In the genomic region with DNA sequence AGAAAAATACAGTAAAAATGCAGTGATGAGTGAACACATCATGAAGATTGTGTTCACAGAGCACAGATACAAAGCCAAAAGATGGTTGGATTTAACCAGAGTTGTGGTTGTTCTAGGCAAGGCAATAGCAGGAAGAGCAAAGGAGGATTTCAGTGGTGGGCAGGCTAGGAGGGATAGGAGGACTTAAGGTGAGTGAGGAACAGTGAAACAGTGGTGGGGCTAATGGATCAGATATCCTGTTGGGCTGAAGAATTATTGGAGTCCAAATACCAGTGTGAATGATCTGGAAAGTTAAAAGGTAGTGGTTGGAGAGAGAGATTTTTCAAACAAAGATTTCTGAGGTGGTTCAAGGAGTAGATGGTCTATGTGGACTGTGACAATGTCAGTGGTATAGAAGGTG, we compare ENCODE assay signal across 9 cellular contexts.
"Had no signal": no experiment of that assay in that cellular context is flagged by ENCODE, and none has a peak within 500 bp of the region (broad histone marks: within the 10 kb centered on the region; RNA-seq: fewer than 3 reads in every experiment).

No MANE protein-coding gene starts in this region.

- H3K27ac Mint-ChIP-seq: GM23338, H9, HFFc6 had no signal

- H3K4me1 ChIP-seq: HAP-1 had no signal

- H3K9me3 ChIP-seq: HAP-1 had no signal

- H3K4me3 Mint-ChIP-seq: GM23338, H9, HFFc6 had no signal

- ATAC-seq: GM23338, HCT116 had no signal

- H3K36me3 ChIP-seq: HAP-1 had no signal

- H3K4me3 ChIP-seq: GM23248, GM23338, HAP-1 had no signal

- H3K27ac ChIP-seq: GM23248 had no signal

- DNase-seq: GM23248, GOT3, H7, H9, HCEC 1CT, HFFc6 had no signal
